Comparison of ENCODE assay signal across 1 cellular context in the genomic region with DNA sequence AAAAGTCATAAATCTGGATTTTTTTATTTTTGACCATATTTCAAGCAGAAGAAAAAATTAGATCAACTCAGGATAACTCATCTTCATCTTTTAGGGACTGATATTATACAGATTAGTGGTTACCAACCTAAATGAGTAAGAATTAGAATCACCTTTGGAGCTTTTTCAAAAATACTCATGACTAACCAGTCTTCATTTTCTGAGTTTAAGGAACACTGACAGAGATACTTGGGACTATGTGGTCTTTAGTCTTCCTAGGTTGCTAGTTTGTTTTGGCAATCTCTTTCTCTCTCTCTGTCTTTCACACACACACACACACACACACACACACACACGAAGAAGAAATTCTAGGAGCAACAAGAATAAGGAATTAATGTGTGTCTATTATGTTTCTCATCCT.
TF ChIP-seq lines count a peak whose summit lies in the region.

No MANE protein-coding gene starts in this region.

TF ChIP-seq in IMR-90, 13 proteins besides CTCF, POLR2A, EP300 and RAD21:
- no peak for TF ChIP-seq MXI1 (IDR thresholded peaks at IDR 0.05; ENCODE audit: borderline replicate concordance, low read depth, low read length)
- TF ChIP-seq BHLHE40 (IDR thresholded peaks at IDR 0.05; ENCODE audit: low read depth, low read length) = no peak
- TF ChIP-seq CEBPB (IDR thresholded peaks at IDR 0.05; ENCODE audit: low read depth, low read length) = no peak
- TF ChIP-seq SMC3 (IDR thresholded peaks at IDR 0.05; ENCODE audit: low read depth, low read length) = no peak
- no peak for TF ChIP-seq RCOR1 (IDR thresholded peaks at IDR 0.05; ENCODE audit: insufficient replicate concordance, low read length)
- TF ChIP-seq MAFK (IDR thresholded peaks at IDR 0.05; ENCODE audit: low read depth, low read length) = no peak
- no peak for TF ChIP-seq FOS (IDR thresholded peaks at IDR 0.05; ENCODE audit: low read depth, low read length)
- TF ChIP-seq, protein P1, sequence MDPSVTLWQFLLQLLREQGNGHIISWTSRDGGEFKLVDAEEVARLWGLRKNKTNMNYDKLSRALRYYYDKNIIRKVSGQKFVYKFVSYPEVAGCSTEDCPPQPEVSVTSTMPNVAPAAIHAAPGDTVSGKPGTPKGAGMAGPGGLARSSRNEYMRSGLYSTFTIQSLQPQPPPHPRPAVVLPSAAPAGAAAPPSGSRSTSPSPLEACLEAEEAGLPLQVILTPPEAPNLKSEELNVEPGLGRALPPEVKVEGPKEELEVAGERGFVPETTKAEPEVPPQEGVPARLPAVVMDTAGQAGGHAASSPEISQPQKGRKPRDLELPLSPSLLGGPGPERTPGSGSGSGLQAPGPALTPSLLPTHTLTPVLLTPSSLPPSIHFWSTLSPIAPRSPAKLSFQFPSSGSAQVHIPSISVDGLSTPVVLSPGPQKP (IDR thresholded peaks at IDR 0.05; ENCODE audit: borderline replicate concordance, low read depth, low read length) = no peak
- no peak for TF ChIP-seq RFX5 (IDR thresholded peaks at IDR 0.05; ENCODE audit: low read depth, low read length)
- TF ChIP-seq, protein P2, sequence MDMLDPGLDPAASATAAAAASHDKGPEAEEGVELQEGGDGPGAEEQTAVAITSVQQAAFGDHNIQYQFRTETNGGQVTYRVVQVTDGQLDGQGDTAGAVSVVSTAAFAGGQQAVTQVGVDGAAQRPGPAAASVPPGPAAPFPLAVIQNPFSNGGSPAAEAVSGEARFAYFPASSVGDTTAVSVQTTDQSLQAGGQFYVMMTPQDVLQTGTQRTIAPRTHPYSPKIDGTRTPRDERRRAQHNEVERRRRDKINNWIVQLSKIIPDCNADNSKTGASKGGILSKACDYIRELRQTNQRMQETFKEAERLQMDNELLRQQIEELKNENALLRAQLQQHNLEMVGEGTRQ (IDR thresholded peaks at IDR 0.05; ENCODE audit: low read depth, low read length) = no peak
- TF ChIP-seq CHD1 (IDR thresholded peaks at IDR 0.05; ENCODE audit: low read depth, low read length) = no peak
- no peak for TF ChIP-seq MAZ (IDR thresholded peaks at IDR 0.05; ENCODE audit: borderline replicate concordance, low read depth, low read length)
- TF ChIP-seq NFE2L2 (IDR thresholded peaks at IDR 0.05; ENCODE audit: low read depth, low read length) = no peak
